In the genomic region with DNA sequence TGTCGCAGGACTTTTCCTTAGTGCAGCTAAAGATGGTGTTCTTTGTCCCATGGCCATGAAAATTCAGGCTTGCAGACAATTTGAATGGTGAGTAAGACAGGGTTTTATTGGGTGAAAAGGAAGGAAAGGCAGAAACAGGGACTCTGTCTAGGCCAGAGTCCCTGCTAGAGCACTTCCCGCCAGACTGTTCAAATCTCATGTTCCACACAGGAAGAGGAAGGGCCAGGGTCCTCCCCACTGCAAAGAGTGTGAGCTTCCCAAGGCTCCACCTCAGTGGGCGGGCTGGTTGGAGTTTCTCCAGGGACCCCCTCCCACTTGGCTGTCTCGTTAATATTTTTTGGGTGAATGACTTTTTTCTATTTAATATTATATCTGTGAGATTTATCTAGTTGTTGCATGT, we compare ENCODE assay signal across 25 cellular contexts. TPM values are rescaled to one million over a fixed set of nuclear protein-coding genes. Genes with fewer than 3 reads are reported as not detected.
DNase-seq lines count a peak whose midpoint lies in the region; ATAC-seq and TF ChIP-seq lines count a peak whose summit lies in the region.
"Had no signal": no experiment of that assay in that cellular context is flagged by ENCODE, and none has a peak within 500 bp of the region (broad histone marks: within the 10 kb centered on the region; RNA-seq: fewer than 3 reads in every experiment).

No MANE protein-coding gene starts in this region.

- H3K27ac ChIP-seq in A673 (ENCODE audit: low read depth, low read length, poor library complexity, severe bottlenecking), result peak overlapping the region; percentile 44

- no peaks in the 10 kb centered on the region for H3K9me3 Mint-ChIP-seq in glutamatergic neuron (ENCODE audit: unreplicated experiment)
- no peaks in the 10 kb centered on the region for H3K9me3 Mint-ChIP-seq in activated T-cell treated with anti-CD3 and anti-CD28 coated beads, Interleukin-2, amount 50 U/mL, for 24 hours
- H3K9me3 Mint-ChIP-seq: T-helper 1 cell treated with Interleukin-12 subunit alpha and Interleukin-12 subunit beta and Interleukin-4 antibody, amounts not matched to agents 30 μg/mL and 1 μg/mL, for 36 hours had no signal

- H3K4me3 ChIP-seq in A673 (ENCODE audit: low read depth, low read length, poor library complexity, severe bottlenecking), result no peak overlapping the region
- H3K4me3 ChIP-seq: lung had no signal

- H3K4me1 ChIP-seq in A673 (ENCODE audit: insufficient read depth, low read length, poor library complexity, severe bottlenecking), result peaks cover 21% of the 10 kb centered on the region

- H3K27me3 Mint-ChIP-seq in glutamatergic neuron (ENCODE audit: unreplicated experiment), result no peaks in the 10 kb centered on the region
- H3K27me3 Mint-ChIP-seq in activated T-cell treated with anti-CD3 and anti-CD28 coated beads, Interleukin-2, amount 50 U/mL, for 24 hours, result peaks cover 3% of the 10 kb centered on the region

- H3K27me3 ChIP-seq in A673 (replicated peaks; ENCODE audit: insufficient read depth, low read depth, low read length, poor library complexity), result no peaks in the 10 kb centered on the region

- no peaks in the 10 kb centered on the region for H3K36me3 ChIP-seq in A673 (ENCODE audit: insufficient read depth, low read length, poor library complexity, severe bottlenecking)

- peaks cover 6% of the 10 kb centered on the region for H3K36me3 Mint-ChIP-seq in glutamatergic neuron (ENCODE audit: unreplicated experiment)
- no peaks in the 10 kb centered on the region for H3K36me3 Mint-ChIP-seq in activated T-cell treated with anti-CD3 and anti-CD28 coated beads, Interleukin-2, amount 50 U/mL, for 24 hours (ENCODE audit: low read depth)

- CTCF ChIA-PET in A673 (lab: Charles Lee), result no interaction called here

- ATAC-seq in GM21447 (IDR thresholded peaks at IDR 0.05; ENCODE audit: unreplicated experiment) (peak; percentile 10), HG03442 (IDR thresholded peaks at IDR 0.05; ENCODE audit: unreplicated experiment) (peak; percentile 17)

- BruUV-seq in A673 (replicated peaks; lab: Mats Ljungman, UMichigan), result no TSS peak

- no peak overlapping the region for H3K4me3 Mint-ChIP-seq in glutamatergic neuron (ENCODE audit: unreplicated experiment)
- H3K4me3 Mint-ChIP-seq in activated T-cell treated with anti-CD3 and anti-CD28 coated beads, Interleukin-2, amount 50 U/mL, for 24 hours, result no peak overlapping the region
- H3K4me3 Mint-ChIP-seq: T-helper 1 cell treated with Interleukin-12 subunit alpha and Interleukin-12 subunit beta and Interleukin-4 antibody, amounts not matched to agents 30 μg/mL and 1 μg/mL, for 36 hours had no signal

- POLR2A ChIA-PET in A673 (lab: Charles Lee; ENCODE audit: low non-redundant PET), result no interaction called here

- peaks cover 3% of the 10 kb centered on the region for H3K4me1 Mint-ChIP-seq in glutamatergic neuron (ENCODE audit: low read depth, unreplicated experiment)
- no peaks in the 10 kb centered on the region for H3K4me1 Mint-ChIP-seq in activated T-cell treated with anti-CD3 and anti-CD28 coated beads, Interleukin-2, amount 50 U/mL, for 24 hours (ENCODE audit: low read depth)

- DNase-seq in A673 (ENCODE audit: low spot score) (no peak), glutamatergic neuron (no peak), cortex of kidney (lab: John Stamatoyannopoulos, UW) (no peak), activated gamma-delta T cell treated with Interleukin-2 at 50 U/mL for 16 hours (no peak), NCI-H1092 treated with DMSO at 0.1 percent for 48 hours (lab: John Stamatoyannopoulos, UW) (no peak)
- DNase-seq in activated T-cell treated with anti-CD3 and anti-CD28 coated beads, Interleukin-2, amount 50 U/mL, for 24 hours, result no peak
- DNase-seq: activated naive CD4-positive, alpha-beta T cell; activated T-cell treated with anti-CD3 and anti-CD28 coated beads for 4 hours; amygdala; C1 segment of cervical spinal cord; Calu3; dermis blood vessel endothelial cell; foreskin fibroblast; H7; hypothalamus; kidney; NCI-H1694; retina; SHP77 had no signal

- no peaks in the 10 kb centered on the region for H3K9me3 ChIP-seq in A673 (ENCODE audit: low read depth, low read length, poor library complexity, severe bottlenecking)

- H3K27ac Mint-ChIP-seq in glutamatergic neuron (ENCODE audit: unreplicated experiment), result peak overlapping the region; percentile 91
- H3K27ac Mint-ChIP-seq in activated T-cell treated with anti-CD3 and anti-CD28 coated beads, Interleukin-2, amount 50 U/mL, for 24 hours, result no peak overlapping the region
- H3K27ac Mint-ChIP-seq: T-helper 1 cell treated with Interleukin-12 subunit alpha and Interleukin-12 subunit beta and Interleukin-4 antibody, amounts not matched to agents 30 μg/mL and 1 μg/mL, for 36 hours had no signal

- TF ChIP-seq CTCF in A673 (conservative IDR thresholded peaks at IDR 0.05; ENCODE audit: low read depth, low read length), result no peak
- no peak for TF ChIP-seq CTCF in glutamatergic neuron (IDR thresholded peaks at IDR 0.05; ENCODE audit: partially characterized antibody, unreplicated experiment)

- intact Hi-C loops in A673 (cut with micrococcal nuclease; ENCODE audit: unreplicated experiment), result no loop called here

RNA-seq across cellular contexts. Expression of gene COL19A1, which starts 29.0 kb away (rescaled TPM):
- total RNA-seq in A673 (2021) (0.31 and 0.37 TPM in 2 replicates), glutamatergic neuron (ENCODE audit: unreplicated experiment) (0.78 TPM)
- total RNA-seq: A172, Calu3, dermis blood vessel endothelial cell, H7, subcutaneous adipose tissue had no signal
